Comparison of ENCODE assay signal across 16 cellular contexts in genomic region chr15:25134546-25134945, GRCh38.
DNase-seq lines count a peak whose midpoint lies in the region; ATAC-seq, FAIRE-seq and TF ChIP-seq lines count a peak whose summit lies in the region.
"Had no signal": no experiment of that assay in that cellular context is flagged by ENCODE, and none has a peak within 500 bp of the region (broad histone marks: within the 10 kb centered on the region; RNA-seq: fewer than 3 reads in every experiment).

No MANE protein-coding gene starts in this region.

- intact Hi-C loops in Right ventricle myocardium superior (cut with DNase I) (no loop called here), cardiac septum (cut with DNase I) (no loop called here), left ventricle myocardium superior (cut with micrococcal nuclease) (no loop called here)

- DNase-seq in Right ventricle myocardium superior (no peak), cardiac septum (ENCODE audit: low spot score) (no peak), astrocyte of the spinal cord (ENCODE audit: low read depth, low spot score) (peak; percentile 1), left ventricle myocardium superior (no peak), type B pancreatic cell (ENCODE audit: extremely low spot score, unreplicated experiment) (no peak), frontal cortex (ENCODE audit: low spot score in 2 of 2) (no peak)
- DNase-seq in naive thymus-derived CD8-positive, alpha-beta T cell, result no peak
- DNase-seq: activated CD4-positive, alpha-beta T cell treated with anti-CD3 and anti-CD28 coated beads, Interleukin-2, amount 10 ng/mL, durations not matched to agents 7 days and 5 days; body of pancreas; NCI-H1048; NCI-H226; tibial artery had no signal

- H3K27ac Mint-ChIP-seq in type B pancreatic cell, result no peak overlapping the region
- H3K27ac Mint-ChIP-seq in naive thymus-derived CD8-positive, alpha-beta T cell, result no peak overlapping the region
- H3K27ac Mint-ChIP-seq: activated CD4-positive, alpha-beta T cell treated with anti-CD3 and anti-CD28 coated beads, Interleukin-2, amount 10 ng/mL, durations not matched to agents 7 days and 5 days; memory B cell had no signal

- H3K4me1 Mint-ChIP-seq in type B pancreatic cell (ENCODE audit: unreplicated experiment), result no peaks in the 10 kb centered on the region
- peaks cover 0 to under 1% (median 0%) of the 10 kb centered on the region in 4 donors for H3K4me1 Mint-ChIP-seq in naive thymus-derived CD8-positive, alpha-beta T cell
- H3K4me1 Mint-ChIP-seq: activated CD4-positive, alpha-beta T cell treated with anti-CD3 and anti-CD28 coated beads, Interleukin-2, amount 10 ng/mL, durations not matched to agents 7 days and 5 days; memory B cell had no signal

- no peaks in the 10 kb centered on the region for H3K36me3 Mint-ChIP-seq in type B pancreatic cell
- H3K36me3 Mint-ChIP-seq in naive thymus-derived CD8-positive, alpha-beta T cell, result peaks cover 1 to 32% (median 18%) of the 10 kb centered on the region in 3 donors

- ATAC-seq in Right ventricle myocardium superior (ENCODE audit: poor library complexity) (peak; percentile 47), left ventricle myocardium superior (peak; percentile 43), HG02571 (IDR thresholded peaks at IDR 0.05; ENCODE audit: unreplicated experiment) (no peak)
- no peak for ATAC-seq in naive thymus-derived CD8-positive, alpha-beta T cell
- ATAC-seq: body of pancreas had no signal

- TF ChIP-seq CTCF in astrocyte of the spinal cord (IDR thresholded peaks at IDR 0.05; ENCODE audit: low read depth, low read length), result no peak
- TF ChIP-seq CTCF in type B pancreatic cell (conservative IDR thresholded peaks at IDR 0.05), result peak; percentile 53

- no peak overlapping the region for H3K4me3 ChIP-seq in astrocyte of the spinal cord (ENCODE audit: low read depth, low read length)
- H3K4me3 ChIP-seq: body of pancreas, tibial artery had no signal

- no peak for FAIRE-seq in frontal cortex (lab: Jason Lieb, UNC)
- FAIRE-seq: HTR-8/SVneo, RCC 7860 had no signal

- no peaks in the 10 kb centered on the region for H3K27me3 Mint-ChIP-seq in type B pancreatic cell
- no peaks in the 10 kb centered on the region for H3K27me3 Mint-ChIP-seq in naive thymus-derived CD8-positive, alpha-beta T cell
- H3K27me3 Mint-ChIP-seq: activated CD4-positive, alpha-beta T cell treated with anti-CD3 and anti-CD28 coated beads, Interleukin-2, amount 10 ng/mL, durations not matched to agents 7 days and 5 days; memory B cell had no signal

- no peaks in the 10 kb centered on the region for H3K9me3 Mint-ChIP-seq in type B pancreatic cell
- H3K9me3 Mint-ChIP-seq in naive thymus-derived CD8-positive, alpha-beta T cell, result peaks cover 9 to 89% (median 38%) of the 10 kb centered on the region in 9 donors

- POLR2A ChIA-PET in naive thymus-derived CD8-positive, alpha-beta T cell (lab: Charles Lee), result no interaction called here

- H3K4me3 Mint-ChIP-seq in type B pancreatic cell, result no peak overlapping the region
- no peak overlapping the region for H3K4me3 Mint-ChIP-seq in naive thymus-derived CD8-positive, alpha-beta T cell
- H3K4me3 Mint-ChIP-seq: activated CD4-positive, alpha-beta T cell treated with anti-CD3 and anti-CD28 coated beads, Interleukin-2, amount 10 ng/mL, durations not matched to agents 7 days and 5 days; memory B cell had no signal

- in situ Hi-C loops in astrocyte of the spinal cord (cut with HindIII; ENCODE audit: low sequenced_read_pairs), result no loop called here

Comparison
In these comparisons a context has a peak if more than half of its experiments do, and no peak if none do; other contexts are left out.
1. ATAC-seq: peak in Right ventricle myocardium superior (single experiment) and left ventricle myocardium superior (single experiment); none in naive thymus-derived CD8-positive, alpha-beta T cell (0 of 2) and HG02571 (single experiment).